Comparison of ENCODE assay signal across 1 cellular context in genomic region chr7:95028683-95029082, GRCh38.
TF ChIP-seq lines count a peak whose summit lies in the region.

No MANE protein-coding gene starts in this region.

TF ChIP-seq in HepG2, 621 proteins besides CTCF, POLR2A, EP300 and RAD21 (continued from another document):
- TF ChIP-seq TFAP4 (IDR thresholded peaks at IDR 0.05; ENCODE audit: borderline replicate concordance, low read depth) (peak; percentile 55; the same call in 1 of the 2 replicates), MIXL1 (CRISPR knock-in tag; IDR thresholded peaks at IDR 0.05) (peak; percentile 50; the same call in 1 of the 2 replicates), NONO (IDR thresholded peaks at IDR 0.05) (no peak), NONO (CRISPR knock-in tag; conservative IDR thresholded peaks at IDR 0.05) (0 out of 2 replicates have a peak, but pooled peaks have one; percentile 33), ZNF121 (CRISPR knock-in tag; IDR thresholded peaks at IDR 0.05) (no peak), TSC22D2 (CRISPR knock-in tag; IDR thresholded peaks at IDR 0.05; ENCODE audit: borderline replicate concordance) (no peak), DDIT3 (CRISPR knock-in tag; IDR thresholded peaks at IDR 0.05) (no peak), ZNF562 (CRISPR knock-in tag; IDR thresholded peaks at IDR 0.05; ENCODE audit: borderline replicate concordance) (no peak), IRX3 (CRISPR knock-in tag; IDR thresholded peaks at IDR 0.05; ENCODE audit: borderline replicate concordance, low read depth) (no peak), ZNF256 (CRISPR knock-in tag; conservative IDR thresholded peaks at IDR 0.05) (no peak), CC2D1A (CRISPR knock-in tag; IDR thresholded peaks at IDR 0.05) (no peak), ZNF616 (CRISPR knock-in tag; IDR thresholded peaks at IDR 0.05; ENCODE audit: low read depth) (no peak), ZNF292 (CRISPR knock-in tag; IDR thresholded peaks at IDR 0.05; ENCODE audit: borderline replicate concordance, low read depth) (peak; percentile 84; the same call in 1 of the 2 replicates), ZNF549 (CRISPR knock-in tag; IDR thresholded peaks at IDR 0.05) (no peak), RBM39 (IDR thresholded peaks at IDR 0.05; ENCODE audit: low read depth, low read length, poor library complexity, severe bottlenecking) (no peak), NFRKB (IDR thresholded peaks at IDR 0.05) (no peak), SIX1 (CRISPR knock-in tag; IDR thresholded peaks at IDR 0.05; ENCODE audit: borderline replicate concordance) (peak; percentile 71; the same call in 1 of the 2 replicates), FOSL2 (CRISPR knock-in tag; IDR thresholded peaks at IDR 0.05) (0 out of 2 replicates have a peak, but pooled peaks have one; percentile 22), MAF1 (CRISPR knock-in tag; IDR thresholded peaks at IDR 0.05; ENCODE audit: borderline replicate concordance) (no peak), HMGA1 (CRISPR knock-in tag; conservative IDR thresholded peaks at IDR 0.05) (no peak), TAF1 (CRISPR knock-in tag; IDR thresholded peaks at IDR 0.05) (no peak), GATA4 (IDR thresholded peaks at IDR 0.05; ENCODE audit: borderline replicate concordance, low read depth) (peak; percentile 92), ZKSCAN8 (CRISPR knock-in tag; IDR thresholded peaks at IDR 0.05; ENCODE audit: borderline replicate concordance) (peak; percentile 65; the same call in 1 of the 2 replicates), HNF4A (CRISPR knock-in tag; IDR thresholded peaks at IDR 0.05) (peak; percentile 87), TARDBP (CRISPR knock-in tag; IDR thresholded peaks at IDR 0.05) (0 out of 2 replicates have a peak, but pooled peaks have one; percentile 50), ZNF615 (CRISPR knock-in tag; IDR thresholded peaks at IDR 0.05; ENCODE audit: borderline replicate concordance) (no peak), KAT7 (CRISPR knock-in tag; IDR thresholded peaks at IDR 0.05; ENCODE audit: borderline replicate concordance) (no peak), ZNF83 (CRISPR knock-in tag; IDR thresholded peaks at IDR 0.05; ENCODE audit: borderline replicate concordance) (no peak), ZNF124 (CRISPR knock-in tag; IDR thresholded peaks at IDR 0.05) (0 out of 2 replicates have a peak, but pooled peaks have one; percentile 43), ZNF609 (CRISPR knock-in tag; IDR thresholded peaks at IDR 0.05; ENCODE audit: borderline replicate concordance) (peak; percentile 87), GATAD1 (CRISPR knock-in tag; IDR thresholded peaks at IDR 0.05) (0 out of 2 replicates have a peak, but pooled peaks have one; percentile 18), IRF2 (CRISPR knock-in tag; IDR thresholded peaks at IDR 0.05) (peak; percentile 60; the same call in 1 of the 2 replicates), HDAC1 (CRISPR knock-in tag; IDR thresholded peaks at IDR 0.05) (peak; percentile 59), LCORL (IDR thresholded peaks at IDR 0.05) (no peak), LCORL (CRISPR knock-in tag; IDR thresholded peaks at IDR 0.05) (no peak)
- TF ChIP-seq, protein P1, sequence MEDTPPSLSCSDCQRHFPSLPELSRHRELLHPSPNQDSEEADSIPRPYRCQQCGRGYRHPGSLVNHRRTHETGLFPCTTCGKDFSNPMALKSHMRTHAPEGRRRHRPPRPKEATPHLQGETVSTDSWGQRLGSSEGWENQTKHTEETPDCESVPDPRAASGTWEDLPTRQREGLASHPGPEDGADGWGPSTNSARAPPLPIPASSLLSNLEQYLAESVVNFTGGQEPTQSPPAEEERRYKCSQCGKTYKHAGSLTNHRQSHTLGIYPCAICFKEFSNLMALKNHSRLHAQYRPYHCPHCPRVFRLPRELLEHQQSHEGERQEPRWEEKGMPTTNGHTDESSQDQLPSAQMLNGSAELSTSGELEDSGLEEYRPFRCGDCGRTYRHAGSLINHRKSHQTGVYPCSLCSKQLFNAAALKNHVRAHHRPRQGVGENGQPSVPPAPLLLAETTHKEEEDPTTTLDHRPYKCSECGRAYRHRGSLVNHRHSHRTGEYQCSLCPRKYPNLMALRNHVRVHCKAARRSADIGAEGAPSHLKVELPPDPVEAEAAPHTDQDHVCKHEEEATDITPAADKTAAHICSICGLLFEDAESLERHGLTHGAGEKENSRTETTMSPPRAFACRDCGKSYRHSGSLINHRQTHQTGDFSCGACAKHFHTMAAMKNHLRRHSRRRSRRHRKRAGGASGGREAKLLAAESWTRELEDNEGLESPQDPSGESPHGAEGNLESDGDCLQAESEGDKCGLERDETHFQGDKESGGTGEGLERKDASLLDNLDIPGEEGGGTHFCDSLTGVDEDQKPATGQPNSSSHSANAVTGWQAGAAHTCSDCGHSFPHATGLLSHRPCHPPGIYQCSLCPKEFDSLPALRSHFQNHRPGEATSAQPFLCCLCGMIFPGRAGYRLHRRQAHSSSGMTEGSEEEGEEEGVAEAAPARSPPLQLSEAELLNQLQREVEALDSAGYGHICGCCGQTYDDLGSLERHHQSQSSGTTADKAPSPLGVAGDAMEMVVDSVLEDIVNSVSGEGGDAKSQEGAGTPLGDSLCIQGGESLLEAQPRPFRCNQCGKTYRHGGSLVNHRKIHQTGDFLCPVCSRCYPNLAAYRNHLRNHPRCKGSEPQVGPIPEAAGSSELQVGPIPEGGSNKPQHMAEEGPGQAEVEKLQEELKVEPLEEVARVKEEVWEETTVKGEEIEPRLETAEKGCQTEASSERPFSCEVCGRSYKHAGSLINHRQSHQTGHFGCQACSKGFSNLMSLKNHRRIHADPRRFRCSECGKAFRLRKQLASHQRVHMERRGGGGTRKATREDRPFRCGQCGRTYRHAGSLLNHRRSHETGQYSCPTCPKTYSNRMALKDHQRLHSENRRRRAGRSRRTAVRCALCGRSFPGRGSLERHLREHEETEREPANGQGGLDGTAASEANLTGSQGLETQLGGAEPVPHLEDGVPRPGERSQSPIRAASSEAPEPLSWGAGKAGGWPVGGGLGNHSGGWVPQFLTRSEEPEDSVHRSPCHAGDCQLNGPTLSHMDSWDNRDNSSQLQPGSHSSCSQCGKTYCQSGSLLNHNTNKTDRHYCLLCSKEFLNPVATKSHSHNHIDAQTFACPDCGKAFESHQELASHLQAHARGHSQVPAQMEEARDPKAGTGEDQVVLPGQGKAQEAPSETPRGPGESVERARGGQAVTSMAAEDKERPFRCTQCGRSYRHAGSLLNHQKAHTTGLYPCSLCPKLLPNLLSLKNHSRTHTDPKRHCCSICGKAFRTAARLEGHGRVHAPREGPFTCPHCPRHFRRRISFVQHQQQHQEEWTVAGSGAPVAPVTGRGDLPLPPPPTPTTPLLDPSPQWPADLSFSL (CRISPR knock-in tag; IDR thresholded peaks at IDR 0.05): no peak
- TF ChIP-seq, protein P2, sequence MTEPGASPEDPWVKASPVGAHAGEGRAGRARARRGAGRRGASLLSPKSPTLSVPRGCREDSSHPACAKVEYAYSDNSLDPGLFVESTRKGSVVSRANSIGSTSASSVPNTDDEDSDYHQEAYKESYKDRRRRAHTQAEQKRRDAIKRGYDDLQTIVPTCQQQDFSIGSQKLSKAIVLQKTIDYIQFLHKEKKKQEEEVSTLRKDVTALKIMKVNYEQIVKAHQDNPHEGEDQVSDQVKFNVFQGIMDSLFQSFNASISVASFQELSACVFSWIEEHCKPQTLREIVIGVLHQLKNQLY (CRISPR knock-in tag; IDR thresholded peaks at IDR 0.05): peak; percentile 52; the same call in 1 of the 2 replicates
- TF ChIP-seq, protein P3, sequence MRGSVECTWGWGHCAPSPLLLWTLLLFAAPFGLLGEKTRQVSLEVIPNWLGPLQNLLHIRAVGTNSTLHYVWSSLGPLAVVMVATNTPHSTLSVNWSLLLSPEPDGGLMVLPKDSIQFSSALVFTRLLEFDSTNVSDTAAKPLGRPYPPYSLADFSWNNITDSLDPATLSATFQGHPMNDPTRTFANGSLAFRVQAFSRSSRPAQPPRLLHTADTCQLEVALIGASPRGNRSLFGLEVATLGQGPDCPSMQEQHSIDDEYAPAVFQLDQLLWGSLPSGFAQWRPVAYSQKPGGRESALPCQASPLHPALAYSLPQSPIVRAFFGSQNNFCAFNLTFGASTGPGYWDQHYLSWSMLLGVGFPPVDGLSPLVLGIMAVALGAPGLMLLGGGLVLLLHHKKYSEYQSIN (CRISPR knock-in tag; IDR thresholded peaks at IDR 0.05; ENCODE audit: borderline replicate concordance): no peak
- TF ChIP-seq, protein P4, sequence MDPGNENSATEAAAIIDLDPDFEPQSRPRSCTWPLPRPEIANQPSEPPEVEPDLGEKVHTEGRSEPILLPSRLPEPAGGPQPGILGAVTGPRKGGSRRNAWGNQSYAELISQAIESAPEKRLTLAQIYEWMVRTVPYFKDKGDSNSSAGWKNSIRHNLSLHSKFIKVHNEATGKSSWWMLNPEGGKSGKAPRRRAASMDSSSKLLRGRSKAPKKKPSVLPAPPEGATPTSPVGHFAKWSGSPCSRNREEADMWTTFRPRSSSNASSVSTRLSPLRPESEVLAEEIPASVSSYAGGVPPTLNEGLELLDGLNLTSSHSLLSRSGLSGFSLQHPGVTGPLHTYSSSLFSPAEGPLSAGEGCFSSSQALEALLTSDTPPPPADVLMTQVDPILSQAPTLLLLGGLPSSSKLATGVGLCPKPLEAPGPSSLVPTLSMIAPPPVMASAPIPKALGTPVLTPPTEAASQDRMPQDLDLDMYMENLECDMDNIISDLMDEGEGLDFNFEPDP (CRISPR knock-in tag; conservative IDR thresholded peaks at IDR 0.05): no peak
- TF ChIP-seq, protein P5, sequence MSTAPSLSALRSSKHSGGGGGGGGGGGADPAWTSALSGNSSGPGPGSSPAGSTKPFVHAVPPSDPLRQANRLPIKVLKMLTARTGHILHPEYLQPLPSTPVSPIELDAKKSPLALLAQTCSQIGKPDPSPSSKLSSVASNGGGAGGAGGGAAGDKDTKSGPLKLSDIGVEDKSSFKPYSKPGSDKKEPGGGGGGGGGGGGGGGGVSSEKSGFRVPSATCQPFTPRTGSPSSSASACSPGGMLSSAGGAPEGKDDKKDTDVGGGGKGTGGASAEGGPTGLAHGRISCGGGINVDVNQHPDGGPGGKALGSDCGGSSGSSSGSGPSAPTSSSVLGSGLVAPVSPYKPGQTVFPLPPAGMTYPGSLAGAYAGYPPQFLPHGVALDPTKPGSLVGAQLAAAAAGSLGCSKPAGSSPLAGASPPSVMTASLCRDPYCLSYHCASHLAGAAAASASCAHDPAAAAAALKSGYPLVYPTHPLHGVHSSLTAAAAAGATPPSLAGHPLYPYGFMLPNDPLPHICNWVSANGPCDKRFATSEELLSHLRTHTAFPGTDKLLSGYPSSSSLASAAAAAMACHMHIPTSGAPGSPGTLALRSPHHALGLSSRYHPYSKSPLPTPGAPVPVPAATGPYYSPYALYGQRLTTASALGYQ (CRISPR knock-in tag; IDR thresholded peaks at IDR 0.05): peak; percentile 71; the same call in 1 of the 2 replicates
